Comparison of ENCODE assay signal across 8 cellular contexts in the genomic region with DNA sequence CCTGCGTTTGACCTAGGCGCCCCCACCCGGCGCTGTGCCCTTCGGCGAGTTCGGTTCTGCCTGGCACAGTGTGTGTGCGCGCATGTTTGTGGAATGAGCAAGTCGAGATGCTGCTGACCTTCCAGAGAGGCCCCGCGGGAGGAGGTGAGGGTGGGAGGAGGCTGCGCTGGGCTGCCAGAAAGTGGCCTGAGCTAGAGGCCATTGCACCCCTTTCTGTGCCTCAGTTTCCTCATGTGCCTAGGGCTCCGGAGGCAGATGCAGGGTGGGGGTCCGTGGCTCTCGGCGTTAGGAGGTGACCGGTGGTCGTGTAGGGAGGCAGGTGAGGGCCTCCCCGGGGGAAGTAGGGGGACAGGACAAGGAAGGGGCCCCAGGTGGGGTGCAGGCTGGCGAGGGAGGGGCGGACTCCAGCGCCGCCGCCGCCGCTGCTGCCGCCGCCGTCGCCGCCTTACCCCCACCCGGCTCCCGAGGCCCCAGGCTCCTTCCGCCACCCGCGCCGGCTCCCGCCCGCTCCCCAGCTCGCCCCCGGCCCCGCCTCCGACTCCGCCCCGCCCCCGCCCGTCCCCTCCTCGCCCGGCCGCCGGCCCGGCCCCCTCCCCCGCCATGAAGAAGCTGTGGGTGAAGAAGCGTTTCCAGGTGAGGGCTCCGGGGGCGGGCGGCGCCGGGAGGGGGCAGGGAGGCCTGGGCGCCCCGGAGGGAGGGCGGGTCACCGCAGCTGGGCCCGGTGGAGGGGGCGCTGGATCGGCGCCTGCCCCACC. TPM values are rescaled to one million over a fixed set of nuclear protein-coding genes. Genes with fewer than 3 reads are reported as not detected.
DNase-seq lines count a peak whose midpoint lies in the region; ATAC-seq, FAIRE-seq and TF ChIP-seq lines count a peak whose summit lies in the region.

No MANE protein-coding gene starts in this region.

- H3K36me3 Mint-ChIP-seq in activated B cell treated with CpG ODN at 0.5 μM for 24 hours (ENCODE audit: low read depth): no peaks in the 10 kb centered on the region

- POLR2A ChIA-PET in AG04450 (lab: Yijun Ruan, JAX): interaction anchor here (0.6 to 1.9 kb wide), 3 partner anchors 12 to 57 kb away, joined by 3 to 8 read pairs (median 8); a partner anchor contains a TSS
- POLR2A ChIA-PET in activated B cell treated with CpG ODN at 0.5 μM for 24 hours (lab: Charles Lee): interaction anchor here (0.6 kb wide), 1 partner anchor 482 kb away, joined by 4 read pairs; no protein-coding TSS in a partner anchor

- H3K27ac Mint-ChIP-seq in activated B cell treated with CpG ODN at 0.5 μM for 24 hours: no peak overlapping the region

- CTCF ChIA-PET in AG04450 (lab: Charles Lee): interaction anchor here (1.0 to 3.9 kb wide), 6 partner anchors 8 to 88 kb away, joined by 3 to 36 read pairs (median 4); no protein-coding TSS in a partner anchor
- CTCF ChIA-PET in activated B cell treated with CpG ODN at 0.5 μM for 24 hours (lab: Charles Lee): no interaction called here

- peak; percentile 92 for FAIRE-seq in HTR-8/SVneo (lab: Jason Lieb, UNC)

- DNase-seq in AG04450 (ENCODE audit: low read depth, low spot score): no peak
- DNase-seq in HTR-8/SVneo (ENCODE audit: insufficient read length, low spot score): peak; percentile 85
- no peak for DNase-seq in activated B cell treated with CpG ODN at 0.5 μM for 24 hours
- peak; percentile 71 for DNase-seq in left kidney (ENCODE audit: low read depth, low spot score)
- DNase-seq in stimulated activated CD8-positive, alpha-beta memory T cell treated with anti-CD3 and anti-CD28 coated beads, Interleukin-15, amount 100 ng/mL, for 1 hour (ENCODE audit: low read depth): peak; percentile 18
- DNase-seq in middle frontal gyrus (ENCODE audit: extremely low spot score, low spot score): no peak

- intact Hi-C loops in activated B cell treated with CpG ODN at 0.5 μM for 24 hours (cut with micrococcal nuclease): no loop called here

- peak overlapping the region; percentile 79 for H3K4me3 Mint-ChIP-seq in activated B cell treated with CpG ODN at 0.5 μM for 24 hours

- TF ChIP-seq CTCF in AG04450 (IDR thresholded peaks at IDR 0.05; ENCODE audit: low read depth, low read length) (no peak), activated B cell treated with CpG ODN at 0.5 μM for 24 hours (IDR thresholded peaks at IDR 0.05) (no peak)

- ATAC-seq in activated B cell treated with CpG ODN at 0.5 μM for 24 hours (ENCODE audit: low read depth) (peak; percentile 57), GM21367 (IDR thresholded peaks at IDR 0.05; ENCODE audit: unreplicated experiment) (no peak)

- H3K9me3 ChIP-seq in AG04450 (ENCODE audit: control insufficient read depth, insufficient read depth, low read length): no peaks in the 10 kb centered on the region

- H3K27me3 ChIP-seq in AG04450 (ENCODE audit: control insufficient read depth, insufficient read depth, low read length): no peaks in the 10 kb centered on the region

- H3K27me3 Mint-ChIP-seq in activated B cell treated with CpG ODN at 0.5 μM for 24 hours: peaks cover 49% of the 10 kb centered on the region

- H3K4me1 Mint-ChIP-seq in activated B cell treated with CpG ODN at 0.5 μM for 24 hours: peaks cover 16% of the 10 kb centered on the region

- peak overlapping the region; percentile 65 for H3K4me3 ChIP-seq in AG04450 (ENCODE audit: low read depth, low read length)

- no peaks in the 10 kb centered on the region for H3K9me3 Mint-ChIP-seq in activated B cell treated with CpG ODN at 0.5 μM for 24 hours

- H3K27ac ChIP-seq in AG04450 (ENCODE audit: low read depth, low read length) (no peak overlapping the region), cingulate gyrus (ENCODE audit: low read depth, low read length) (peak overlapping the region; percentile 75)

RNA-seq across cellular contexts. Expression of a gene that starts 7.0 kb away (rescaled TPM):
- 28.0 and 32.8 TPM in 2 replicates for polyA plus RNA-seq in AG04450 (2011; rRNA removed)
- 24.5 and 38.3 TPM in 2 replicates for polyA minus RNA-seq in AG04450 (2011; rRNA and poly(A)+ RNA removed)
- 0.09 and 0.42 TPM in 2 replicates for total RNA-seq in activated B cell treated with CpG ODN at 0.5 μM for 24 hours

RNA-seq across cellular contexts. Expression of a gene that starts 23.5 kb away (rescaled TPM):
- polyA plus RNA-seq in AG04450 (2011; rRNA removed): 19.8 and 24.9 TPM in 2 replicates
- polyA minus RNA-seq in AG04450 (2011; rRNA and poly(A)+ RNA removed): 40.7 and 49.5 TPM in 2 replicates
- total RNA-seq in activated B cell treated with CpG ODN at 0.5 μM for 24 hours: not detected in 2 replicates

RNA-seq across cellular contexts. Expression of a gene that starts 53.9 kb away (rescaled TPM):
- polyA plus RNA-seq in AG04450 (2011; rRNA removed): 41.5 and 71.2 TPM in 2 replicates
- 48.2 and 81.9 TPM in 2 replicates for polyA minus RNA-seq in AG04450 (2011; rRNA and poly(A)+ RNA removed)
- 89.0 and 93.4 TPM in 2 replicates for total RNA-seq in activated B cell treated with CpG ODN at 0.5 μM for 24 hours

RNA-seq across cellular contexts. Expression of a gene that starts 57.1 kb away (rescaled TPM):
- 90.1 and 97.7 TPM in 2 replicates for polyA plus RNA-seq in AG04450 (2011; rRNA removed)
- polyA minus RNA-seq in AG04450 (2011; rRNA and poly(A)+ RNA removed): 90.6 and 98.6 TPM in 2 replicates
- 32.9 and 33.0 TPM in 2 replicates for total RNA-seq in activated B cell treated with CpG ODN at 0.5 μM for 24 hours

Comparison
In these comparisons a context has a peak if more than half of its experiments do, and no peak if none do; other contexts are left out.
1. DNase-seq: peak in HTR-8/SVneo (single experiment), left kidney (single experiment) and stimulated activated CD8-positive, alpha-beta memory T cell treated with anti-CD3 and anti-CD28 coated beads, Interleukin-15, amount 100 ng/mL, for 1 hour (single experiment); none in AG04450 (single experiment), activated B cell treated with CpG ODN at 0.5 μM for 24 hours (single experiment) and middle frontal gyrus (single experiment).